ENCODE assay signal across 11 cellular contexts in genomic region chr11:102306817-102307814, GRCh38. TPM values are rescaled to one million over a fixed set of nuclear protein-coding genes. Genes with fewer than 3 reads are reported as not detected.
A peak's percentile ranks its signal among the peaks of the same experiment; 100 is the strongest.
DNase-seq lines count a peak whose midpoint lies in the region; ATAC-seq and TF ChIP-seq lines count a peak whose summit lies in the region.
"Had no signal": no experiment of that assay in that cellular context is flagged by ENCODE, and none has a peak within 500 bp of the region (broad histone marks: within the 10 kb centered on the region; RNA-seq: fewer than 3 reads in every experiment).

No MANE protein-coding gene starts in this region.

- peaks cover 0 to 17% (median 10%) of the 10 kb centered on the region in 8 donors for H3K9me3 ChIP-seq in spleen
- H3K9me3 ChIP-seq: neutrophil had no signal

- WGBS in spleen, 5 donors = 12 to 17% (median 13%) methylated on average over 9 of the region's 9 CpGs

- peaks cover 11% of the 10 kb centered on the region for H3K36me3 Mint-ChIP-seq in activated naive CD8-positive, alpha-beta T cell treated with anti-CD3 and anti-CD28 coated beads, Interleukin-2, amount 10 ng/mL, durations not matched to agents 7 days and 5 days

- peaks cover 21 to 74% (median 35%) of the 10 kb centered on the region in 6 donors for H3K4me1 ChIP-seq in spleen

- peak overlapping the region in 1 of 8 donors; percentile 17 for H3K4me3 ChIP-seq in spleen

- intact Hi-C loops in spleen (cut with DNase I; ENCODE audit: low total_unique reads) = no loop called here

- DNase-seq in NCI-H2196 (lab: John Stamatoyannopoulos, UW; ENCODE audit: unreplicated experiment) = peak; percentile 45
- no peak for DNase-seq in NCI-H2196 treated with DMSO at 0.1 percent for 48 hours (lab: John Stamatoyannopoulos, UW; ENCODE audit: unreplicated experiment)
- peak; percentile 31 for DNase-seq in OCI-M1 (lab: John Stamatoyannopoulos, UW)
- DNase-seq in activated naive CD8-positive, alpha-beta T cell treated with anti-CD3 and anti-CD28 coated beads, Interleukin-2, amount 10 ng/mL, durations not matched to agents 7 days and 5 days = no peak
- no peak for DNase-seq in spleen
- DNase-seq: ACHN, foreskin melanocyte had no signal

- peaks cover 17% of the 10 kb centered on the region for H3K9me3 Mint-ChIP-seq in activated naive CD8-positive, alpha-beta T cell treated with anti-CD3 and anti-CD28 coated beads, Interleukin-2, amount 10 ng/mL, durations not matched to agents 7 days and 5 days

- ATAC-seq in activated naive CD8-positive, alpha-beta T cell treated with anti-CD3 and anti-CD28 coated beads, Interleukin-2, amount 10 ng/mL, durations not matched to agents 7 days and 5 days (ENCODE audit: low read depth) = peak; percentile 61
- ATAC-seq in GM21528 (IDR thresholded peaks at IDR 0.05; ENCODE audit: low FRiP score, unreplicated experiment) (no peak), HG03196 (IDR thresholded peaks at IDR 0.05; ENCODE audit: unreplicated experiment) (no peak), HG02981 (IDR thresholded peaks at IDR 0.05; ENCODE audit: unreplicated experiment) (no peak)

- peak overlapping the region; percentile 64 for H3K27ac Mint-ChIP-seq in activated naive CD8-positive, alpha-beta T cell treated with anti-CD3 and anti-CD28 coated beads, Interleukin-2, amount 10 ng/mL, durations not matched to agents 7 days and 5 days

- peak overlapping the region; percentile 5 to 90 (median 71) for H3K27ac ChIP-seq in spleen
- H3K27ac ChIP-seq: neutrophil had no signal

- POLR2A ChIA-PET in activated naive CD8-positive, alpha-beta T cell treated with anti-CD3 and anti-CD28 coated beads, Interleukin-2, amount 10 ng/mL, durations not matched to agents 7 days and 5 days (lab: Charles Lee) = no interaction called here

- H3K4me1 Mint-ChIP-seq in activated naive CD8-positive, alpha-beta T cell treated with anti-CD3 and anti-CD28 coated beads, Interleukin-2, amount 10 ng/mL, durations not matched to agents 7 days and 5 days = peaks cover 40% of the 10 kb centered on the region

- TF ChIP-seq POLR2A in spleen (IDR thresholded peaks at IDR 0.05) = no peak

- no peaks in the 10 kb centered on the region for H3K27me3 Mint-ChIP-seq in activated naive CD8-positive, alpha-beta T cell treated with anti-CD3 and anti-CD28 coated beads, Interleukin-2, amount 10 ng/mL, durations not matched to agents 7 days and 5 days

- no peaks in the 10 kb centered on the region for H3K27me3 ChIP-seq in spleen (replicated peaks in 1 of 7)
- H3K27me3 ChIP-seq: neutrophil had no signal

- peak overlapping the region; percentile 48 for H3K4me3 Mint-ChIP-seq in activated naive CD8-positive, alpha-beta T cell treated with anti-CD3 and anti-CD28 coated beads, Interleukin-2, amount 10 ng/mL, durations not matched to agents 7 days and 5 days

- no peak for TF ChIP-seq CTCF in spleen (IDR thresholded peaks at IDR 0.05 in 8 of 11, conservative IDR thresholded peaks at IDR 0.05 in 3 of 11)

- no peaks in the 10 kb centered on the region for H3K36me3 ChIP-seq in spleen
- H3K36me3 ChIP-seq: neutrophil had no signal

RNA-seq across cellular contexts. Expression of gene BIRC3, which starts 10.2 kb away (rescaled TPM):
- total RNA-seq in activated naive CD8-positive, alpha-beta T cell treated with anti-CD3 and anti-CD28 coated beads, Interleukin-2, amount 10 ng/mL, durations not matched to agents 7 days and 5 days = 10 to 100 TPM; 55.0 to 59.3 TPM
- total RNA-seq in spleen = 100 to 1,000 TPM in 3 of 7 donors, 10 to 100 TPM in 4; 73.9 to 164 (median 97.6) TPM
- 10 to 100 TPM; 35.0 to 52.0 (median 41.4) TPM for polyA plus RNA-seq in spleen

RNA-seq across cellular contexts. Expression of gene BIRC2, which starts 39.9 kb away (rescaled TPM):
- 10 to 100 TPM; 40.6 to 41.4 TPM for total RNA-seq in activated naive CD8-positive, alpha-beta T cell treated with anti-CD3 and anti-CD28 coated beads, Interleukin-2, amount 10 ng/mL, durations not matched to agents 7 days and 5 days
- 100 to 1,000 TPM in 1 of 7 donors, 10 to 100 TPM in 6; 43.8 to 101 (median 49.8) TPM for total RNA-seq in spleen
- polyA plus RNA-seq in spleen = 10 to 100 TPM; 24.0 to 32.0 (median 27.7) TPM

Comparison
In these comparisons a context has a peak if more than half of its experiments do, and no peak if none do; other contexts are left out.
1. DNase-seq: peak in NCI-H2196 (single experiment) and OCI-M1 (single experiment); none in NCI-H2196 treated with DMSO at 0.1 percent for 48 hours (single experiment), activated naive CD8-positive, alpha-beta T cell treated with anti-CD3 and anti-CD28 coated beads, Interleukin-2, amount 10 ng/mL, durations not matched to agents 7 days and 5 days (single experiment) and spleen (single experiment).